ENCODE assay signal across 24 cellular contexts in genomic region chr9:81519816-81520215, GRCh38.
"Had no signal": no experiment of that assay in that cellular context is flagged by ENCODE, and none has a peak within 500 bp of the region (broad histone marks: within the 10 kb centered on the region; RNA-seq: fewer than 3 reads in every experiment).

No MANE protein-coding gene starts in this region.

- H3K27me3 ChIP-seq: breast epithelium, gastroesophageal sphincter, testis, transverse colon, uterus had no signal

- H3K36me3 ChIP-seq: breast epithelium, gastroesophageal sphincter, lower lobe of right lung, transverse colon, uterus had no signal

- H3K9me3 ChIP-seq: breast epithelium, gastroesophageal sphincter, lower lobe of right lung, testis, transverse colon, uterus had no signal

- ATAC-seq: activated CD4-positive, alpha-beta T cell treated with anti-CD3 and anti-CD28 coated beads for 36 hours; activated CD8-positive, alpha-beta memory T cell treated with anti-CD3 and anti-CD28 coated beads, Interleukin-2, amount 10 ng/mL, durations not matched to agents 7 days and 5 days; activated CD8-positive, alpha-beta T cell treated with anti-CD3 and anti-CD28 coated beads, Interleukin-2, amount 10 ng/mL, durations not matched to agents 7 days and 5 days; activated naive CD4-positive, alpha-beta T cell treated with anti-CD3 and anti-CD28 coated beads, Interleukin-2, amount 50 U/mL, for 72 hours; gastroesophageal sphincter; left lobe of liver; lower lobe of right lung; right cardiac atrium had no signal

- H3K27ac ChIP-seq: breast epithelium, gastroesophageal sphincter, lower lobe of right lung, testis, transverse colon, uterus had no signal

- H3K4me3 ChIP-seq: breast epithelium, gastroesophageal sphincter, lower lobe of right lung, testis, transverse colon, uterus had no signal

- H3K4me1 ChIP-seq: breast epithelium, gastroesophageal sphincter, lower lobe of right lung, testis, uterus had no signal

- DNase-seq: activated CD4-positive, alpha-beta T cell treated with anti-CD3 and anti-CD28 coated beads for 36 hours; activated CD4-positive, CD25-positive, alpha-beta regulatory T cell; activated CD8-positive, alpha-beta memory T cell treated with anti-CD3 and anti-CD28 coated beads, Interleukin-2, amount 10 ng/mL, durations not matched to agents 7 days and 5 days; activated CD8-positive, alpha-beta T cell treated with anti-CD3 and anti-CD28 coated beads, Interleukin-2, amount 10 ng/mL, durations not matched to agents 7 days and 5 days; activated naive CD4-positive, alpha-beta T cell; activated T-cell treated with anti-CD3 and anti-CD28 coated beads, Interleukin-2, amount 50 U/mL, for 48 hours; central memory CD4-positive, alpha-beta T cell; effector CD4-positive, alpha-beta T cell; head of caudate nucleus; hippocampal formation; kidney; lower lobe of right lung; posterior cingulate gyrus; right cardiac atrium; stimulated activated CD4-positive, alpha-beta T cell treated with anti-CD3 and anti-CD28 coated beads, Interleukin-15, amount 100 ng/mL, for 24 hours; stimulated activated CD4-positive, alpha-beta T cell treated with anti-CD3 and anti-CD28 coated beads, Interleukin-2, amount 100 ng/mL, for 24 hours; stimulated activated naive CD4-positive, alpha-beta T cell treated with Interleukin-2 at 50 U/mL for 16 hours; testis; transverse colon; uterus had no signal
